In genomic region chr9:74500584-74500924, GRCh38 we compare ENCODE assay signal across 11 cellular contexts. TPM values are rescaled to one million over a fixed set of nuclear protein-coding genes. Genes with fewer than 3 reads are reported as not detected.
A peak's percentile ranks its signal among the peaks of the same experiment; 100 is the strongest.
DNase-seq lines count a peak whose midpoint lies in the region; ATAC-seq and TF ChIP-seq lines count a peak whose summit lies in the region.
"Had no signal": no experiment of that assay in that cellular context is flagged by ENCODE, and none has a peak within 500 bp of the region (broad histone marks: within the 10 kb centered on the region; RNA-seq: fewer than 3 reads in every experiment).

No MANE protein-coding gene starts in this region.

- H3K27ac ChIP-seq in left ventricle myocardium inferior (replicated peaks), result peak overlapping the region; percentile 20
- H3K27ac ChIP-seq in esophagus squamous epithelium, result peak overlapping the region in 1 of 4 donors; percentile 15
- H3K27ac ChIP-seq in vagina, result peak overlapping the region; percentile 68

- H3K27me3 Mint-ChIP-seq in nephron (ENCODE audit: low read depth), result peaks cover 93% of the 10 kb centered on the region

- no peaks in the 10 kb centered on the region for H3K9me3 Mint-ChIP-seq in nephron

- intact Hi-C loops in left ventricle myocardium inferior (cut with micrococcal nuclease) (no loop called here), Right ventricle myocardium superior (cut with DNase I) (no loop called here), esophagus squamous epithelium (cut with DNase I) (no loop called here), vagina (cut with DNase I) (no loop called here)

- ATAC-seq in Right ventricle myocardium superior (ENCODE audit: poor library complexity), result no peak
- ATAC-seq in GM19023 (IDR thresholded peaks at IDR 0.05; ENCODE audit: unreplicated experiment), result no peak
- ATAC-seq in HG03097 (IDR thresholded peaks at IDR 0.05; ENCODE audit: low FRiP score, unreplicated experiment), result no peak

- H3K4me3 ChIP-seq in left ventricle myocardium inferior (peak overlapping the region; percentile 76), esophagus squamous epithelium (peak overlapping the region in 3 of 4 donors; percentile 51 to 68 (median 56)), vagina (peak overlapping the region; percentile 59 to 60)

- H3K36me3 Mint-ChIP-seq in nephron (ENCODE audit: low read depth), result no peaks in the 10 kb centered on the region

- TF ChIP-seq CTCF in left ventricle myocardium inferior (IDR thresholded peaks at IDR 0.05; ENCODE audit: borderline replicate concordance) (no peak), esophagus squamous epithelium (IDR thresholded peaks at IDR 0.05) (no peak), nephron (IDR thresholded peaks at IDR 0.05; ENCODE audit: unreplicated experiment in 3 of 3) (no peak), vagina (IDR thresholded peaks at IDR 0.05) (no peak)

- DNase-seq in left ventricle myocardium inferior (no peak), Right ventricle myocardium superior (no peak), esophagus squamous epithelium (lab: John Stamatoyannopoulos, UW) (no peak), vagina (ENCODE audit: extremely low spot score in 2 of 2) (no peak), SIG-M5 (lab: John Stamatoyannopoulos, UW) (no peak)
- DNase-seq: NCI-H187 had no signal

- H3K27me3 ChIP-seq in left ventricle myocardium inferior (ENCODE audit: low read depth), result peaks cover 57% of the 10 kb centered on the region
- peaks cover 0 to 68% (median 6%) of the 10 kb centered on the region in 4 donors for H3K27me3 ChIP-seq in esophagus squamous epithelium
- no peaks in the 10 kb centered on the region for H3K27me3 ChIP-seq in vagina

- H3K9me3 ChIP-seq in left ventricle myocardium inferior (replicated peaks) (no peaks in the 10 kb centered on the region), esophagus squamous epithelium (no peaks in the 10 kb centered on the region), vagina (no peaks in the 10 kb centered on the region)

- 32 to 47% methylated on average over 8 to 14 of the region's 14 CpGs for WGBS in esophagus squamous epithelium, 2 donors

- H3K4me1 ChIP-seq in left ventricle myocardium inferior (peaks cover 38% of the 10 kb centered on the region), esophagus squamous epithelium (peaks cover 5 to 45% (median 21%) of the 10 kb centered on the region in 3 donors), vagina (peaks cover 31% of the 10 kb centered on the region)

- H3K36me3 ChIP-seq in left ventricle myocardium inferior (no peaks in the 10 kb centered on the region), esophagus squamous epithelium (no peaks in the 10 kb centered on the region), vagina (no peaks in the 10 kb centered on the region)

- peaks cover 29% of the 10 kb centered on the region for H3K4me1 Mint-ChIP-seq in nephron

- no peak for TF ChIP-seq POLR2A in esophagus squamous epithelium (IDR thresholded peaks at IDR 0.05)
- TF ChIP-seq POLR2A in vagina (IDR thresholded peaks at IDR 0.05), result no peak

- H3K4me3 Mint-ChIP-seq in nephron, result peak overlapping the region; percentile 83 to 88 (median 87)

- no peak overlapping the region for H3K27ac Mint-ChIP-seq in nephron

RNA-seq across cellular contexts. Expression of gene RORB, which starts 3.4 kb away (rescaled TPM):
- 1.2 TPM for total RNA-seq in left ventricle myocardium inferior
- 5.7 TPM for total RNA-seq in Right ventricle myocardium superior
- 1 to 10 TPM in 1 of 4 donors, under 1 TPM in 3; 0.13 to 1.5 (median 0.50) TPM for total RNA-seq in esophagus squamous epithelium
- total RNA-seq in vagina, result 2.7 TPM
- total RNA-seq: G401, lung microvascular endothelial cell had no signal
